1 cellular context compared by ENCODE assay signal in the genomic region with DNA sequence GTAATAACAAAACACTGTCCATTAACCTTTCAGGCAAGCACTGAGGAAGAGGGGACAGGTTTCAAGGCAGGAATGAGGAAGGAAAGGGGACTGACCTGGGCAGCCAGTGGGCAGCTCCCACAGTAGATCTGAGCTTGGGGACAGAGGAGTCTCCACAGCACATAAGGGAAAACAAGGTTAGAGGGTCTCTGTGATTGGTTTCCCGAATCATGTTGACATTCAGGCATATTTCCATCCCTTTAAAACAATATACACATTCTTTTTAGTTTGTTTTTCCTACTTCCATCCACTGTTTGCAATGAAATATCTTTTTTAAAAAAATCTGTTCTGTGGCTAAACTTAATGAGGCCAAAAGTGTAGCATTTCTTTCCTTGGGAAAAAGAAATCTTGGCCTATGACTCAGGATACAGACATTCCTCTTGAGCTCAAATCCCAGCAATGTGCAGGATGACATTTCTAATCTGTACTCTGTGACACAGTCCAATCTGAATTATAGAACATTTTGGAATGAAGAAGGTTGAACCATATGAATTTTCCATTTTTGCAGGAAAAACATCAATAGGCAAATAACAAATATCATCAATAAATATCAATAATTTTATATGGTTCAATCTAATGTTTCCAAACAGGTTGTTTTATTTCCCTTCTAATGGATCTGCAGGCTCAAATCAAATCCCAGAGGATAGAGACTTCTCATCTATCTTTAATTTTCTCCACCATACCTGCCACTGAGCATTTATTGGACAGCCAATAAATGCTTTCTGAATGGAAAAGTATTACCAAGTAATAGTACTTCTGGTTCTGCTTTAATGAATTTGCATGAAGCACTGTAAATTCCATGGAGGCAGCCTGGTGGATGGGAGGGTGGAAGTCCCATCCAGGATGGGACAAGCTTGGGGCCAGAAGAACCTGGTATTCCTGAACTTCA.
TF ChIP-seq lines count a peak whose summit lies in the region.

No MANE protein-coding gene starts in this region.

TF ChIP-seq in GM23338, 12 proteins besides CTCF, POLR2A, EP300 and RAD21 (continued from another document):
- TF ChIP-seq, protein P1, sequence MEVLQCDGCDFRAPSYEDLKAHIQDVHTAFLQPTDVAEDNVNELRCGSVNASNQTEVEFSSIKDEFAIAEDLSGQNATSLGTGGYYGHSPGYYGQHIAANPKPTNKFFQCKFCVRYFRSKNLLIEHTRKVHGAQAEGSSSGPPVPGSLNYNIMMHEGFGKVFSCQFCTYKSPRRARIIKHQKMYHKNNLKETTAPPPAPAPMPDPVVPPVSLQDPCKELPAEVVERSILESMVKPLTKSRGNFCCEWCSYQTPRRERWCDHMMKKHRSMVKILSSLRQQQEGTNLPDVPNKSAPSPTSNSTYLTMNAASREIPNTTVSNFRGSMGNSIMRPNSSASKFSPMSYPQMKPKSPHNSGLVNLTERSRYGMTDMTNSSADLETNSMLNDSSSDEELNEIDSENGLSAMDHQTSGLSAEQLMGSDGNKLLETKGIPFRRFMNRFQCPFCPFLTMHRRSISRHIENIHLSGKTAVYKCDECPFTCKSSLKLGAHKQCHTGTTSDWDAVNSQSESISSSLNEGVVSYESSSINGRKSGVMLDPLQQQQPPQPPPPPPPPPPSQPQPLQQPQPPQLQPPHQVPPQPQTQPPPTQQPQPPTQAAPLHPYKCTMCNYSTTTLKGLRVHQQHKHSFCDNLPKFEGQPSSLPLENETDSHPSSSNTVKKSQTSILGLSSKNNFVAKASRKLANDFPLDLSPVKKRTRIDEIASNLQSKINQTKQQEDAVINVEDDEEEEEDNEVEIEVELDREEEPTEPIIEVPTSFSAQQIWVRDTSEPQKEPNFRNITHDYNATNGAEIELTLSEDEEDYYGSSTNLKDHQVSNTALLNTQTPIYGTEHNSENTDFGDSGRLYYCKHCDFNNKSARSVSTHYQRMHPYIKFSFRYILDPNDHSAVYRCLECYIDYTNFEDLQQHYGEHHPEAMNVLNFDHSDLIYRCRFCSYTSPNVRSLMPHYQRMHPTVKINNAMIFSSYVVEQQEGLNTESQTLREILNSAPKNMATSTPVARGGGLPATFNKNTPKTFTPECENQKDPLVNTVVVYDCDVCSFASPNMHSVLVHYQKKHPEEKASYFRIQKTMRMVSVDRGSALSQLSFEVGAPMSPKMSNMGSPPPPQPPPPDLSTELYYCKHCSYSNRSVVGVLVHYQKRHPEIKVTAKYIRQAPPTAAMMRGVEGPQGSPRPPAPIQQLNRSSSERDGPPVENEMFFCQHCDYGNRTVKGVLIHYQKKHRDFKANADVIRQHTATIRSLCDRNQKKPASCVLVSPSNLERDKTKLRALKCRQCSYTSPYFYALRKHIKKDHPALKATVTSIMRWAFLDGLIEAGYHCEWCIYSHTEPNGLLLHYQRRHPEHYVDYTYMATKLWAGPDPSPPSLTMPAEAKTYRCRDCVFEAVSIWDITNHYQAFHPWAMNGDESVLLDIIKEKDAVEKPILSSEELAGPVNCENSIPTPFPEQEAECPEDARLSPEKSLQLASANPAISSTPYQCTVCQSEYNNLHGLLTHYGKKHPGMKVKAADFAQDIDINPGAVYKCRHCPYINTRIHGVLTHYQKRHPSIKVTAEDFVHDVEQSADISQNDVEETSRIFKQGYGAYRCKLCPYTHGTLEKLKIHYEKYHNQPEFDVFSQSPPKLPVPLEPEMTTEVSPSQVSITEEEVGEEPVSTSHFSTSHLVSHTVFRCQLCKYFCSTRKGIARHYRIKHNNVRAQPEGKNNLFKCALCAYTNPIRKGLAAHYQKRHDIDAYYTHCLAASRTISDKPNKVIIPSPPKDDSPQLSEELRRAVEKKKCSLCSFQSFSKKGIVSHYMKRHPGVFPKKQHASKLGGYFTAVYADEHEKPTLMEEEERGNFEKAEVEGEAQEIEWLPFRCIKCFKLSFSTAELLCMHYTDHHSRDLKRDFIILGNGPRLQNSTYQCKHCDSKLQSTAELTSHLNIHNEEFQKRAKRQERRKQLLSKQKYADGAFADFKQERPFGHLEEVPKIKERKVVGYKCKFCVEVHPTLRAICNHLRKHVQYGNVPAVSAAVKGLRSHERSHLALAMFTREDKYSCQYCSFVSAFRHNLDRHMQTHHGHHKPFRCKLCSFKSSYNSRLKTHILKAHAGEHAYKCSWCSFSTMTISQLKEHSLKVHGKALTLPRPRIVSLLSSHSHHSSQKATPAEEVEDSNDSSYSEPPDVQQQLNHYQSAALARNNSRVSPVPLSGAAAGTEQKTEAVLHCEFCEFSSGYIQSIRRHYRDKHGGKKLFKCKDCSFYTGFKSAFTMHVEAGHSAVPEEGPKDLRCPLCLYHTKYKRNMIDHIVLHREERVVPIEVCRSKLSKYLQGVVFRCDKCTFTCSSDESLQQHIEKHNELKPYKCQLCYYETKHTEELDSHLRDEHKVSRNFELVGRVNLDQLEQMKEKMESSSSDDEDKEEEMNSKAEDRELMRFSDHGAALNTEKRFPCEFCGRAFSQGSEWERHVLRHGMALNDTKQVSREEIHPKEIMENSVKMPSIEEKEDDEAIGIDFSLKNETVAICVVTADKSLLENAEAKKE (CRISPR knock-in tag; IDR thresholded peaks at IDR 0.05): no peak
- TF ChIP-seq NANOG (IDR thresholded peaks at IDR 0.05; ENCODE audit: borderline replicate concordance) (no peak), POLR2AphosphoS5 (IDR thresholded peaks at IDR 0.05; ENCODE audit: low read depth) (no peak), ZNF331 (CRISPR knock-in tag; IDR thresholded peaks at IDR 0.05; ENCODE audit: low read depth) (no peak), CREB1 (CRISPR knock-in tag; IDR thresholded peaks at IDR 0.05; ENCODE audit: low read depth) (no peak), EZH2 (IDR thresholded peaks at IDR 0.05; ENCODE audit: low read depth, unreplicated experiment) (no peak), EZH2phosphoT487 (IDR thresholded peaks at IDR 0.05; ENCODE audit: unreplicated experiment) (no peak), STAT1 (IDR thresholded peaks at IDR 0.05; ENCODE audit: unreplicated experiment) (no peak), JUNB (IDR thresholded peaks at IDR 0.05; ENCODE audit: unreplicated experiment) (no peak)
- TF ChIP-seq, protein P2, sequence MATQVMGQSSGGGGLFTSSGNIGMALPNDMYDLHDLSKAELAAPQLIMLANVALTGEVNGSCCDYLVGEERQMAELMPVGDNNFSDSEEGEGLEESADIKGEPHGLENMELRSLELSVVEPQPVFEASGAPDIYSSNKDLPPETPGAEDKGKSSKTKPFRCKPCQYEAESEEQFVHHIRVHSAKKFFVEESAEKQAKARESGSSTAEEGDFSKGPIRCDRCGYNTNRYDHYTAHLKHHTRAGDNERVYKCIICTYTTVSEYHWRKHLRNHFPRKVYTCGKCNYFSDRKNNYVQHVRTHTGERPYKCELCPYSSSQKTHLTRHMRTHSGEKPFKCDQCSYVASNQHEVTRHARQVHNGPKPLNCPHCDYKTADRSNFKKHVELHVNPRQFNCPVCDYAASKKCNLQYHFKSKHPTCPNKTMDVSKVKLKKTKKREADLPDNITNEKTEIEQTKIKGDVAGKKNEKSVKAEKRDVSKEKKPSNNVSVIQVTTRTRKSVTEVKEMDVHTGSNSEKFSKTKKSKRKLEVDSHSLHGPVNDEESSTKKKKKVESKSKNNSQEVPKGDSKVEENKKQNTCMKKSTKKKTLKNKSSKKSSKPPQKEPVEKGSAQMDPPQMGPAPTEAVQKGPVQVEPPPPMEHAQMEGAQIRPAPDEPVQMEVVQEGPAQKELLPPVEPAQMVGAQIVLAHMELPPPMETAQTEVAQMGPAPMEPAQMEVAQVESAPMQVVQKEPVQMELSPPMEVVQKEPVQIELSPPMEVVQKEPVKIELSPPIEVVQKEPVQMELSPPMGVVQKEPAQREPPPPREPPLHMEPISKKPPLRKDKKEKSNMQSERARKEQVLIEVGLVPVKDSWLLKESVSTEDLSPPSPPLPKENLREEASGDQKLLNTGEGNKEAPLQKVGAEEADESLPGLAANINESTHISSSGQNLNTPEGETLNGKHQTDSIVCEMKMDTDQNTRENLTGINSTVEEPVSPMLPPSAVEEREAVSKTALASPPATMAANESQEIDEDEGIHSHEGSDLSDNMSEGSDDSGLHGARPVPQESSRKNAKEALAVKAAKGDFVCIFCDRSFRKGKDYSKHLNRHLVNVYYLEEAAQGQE (IDR thresholded peaks at IDR 0.05; ENCODE audit: unreplicated experiment): no peak
